In the genomic region with DNA sequence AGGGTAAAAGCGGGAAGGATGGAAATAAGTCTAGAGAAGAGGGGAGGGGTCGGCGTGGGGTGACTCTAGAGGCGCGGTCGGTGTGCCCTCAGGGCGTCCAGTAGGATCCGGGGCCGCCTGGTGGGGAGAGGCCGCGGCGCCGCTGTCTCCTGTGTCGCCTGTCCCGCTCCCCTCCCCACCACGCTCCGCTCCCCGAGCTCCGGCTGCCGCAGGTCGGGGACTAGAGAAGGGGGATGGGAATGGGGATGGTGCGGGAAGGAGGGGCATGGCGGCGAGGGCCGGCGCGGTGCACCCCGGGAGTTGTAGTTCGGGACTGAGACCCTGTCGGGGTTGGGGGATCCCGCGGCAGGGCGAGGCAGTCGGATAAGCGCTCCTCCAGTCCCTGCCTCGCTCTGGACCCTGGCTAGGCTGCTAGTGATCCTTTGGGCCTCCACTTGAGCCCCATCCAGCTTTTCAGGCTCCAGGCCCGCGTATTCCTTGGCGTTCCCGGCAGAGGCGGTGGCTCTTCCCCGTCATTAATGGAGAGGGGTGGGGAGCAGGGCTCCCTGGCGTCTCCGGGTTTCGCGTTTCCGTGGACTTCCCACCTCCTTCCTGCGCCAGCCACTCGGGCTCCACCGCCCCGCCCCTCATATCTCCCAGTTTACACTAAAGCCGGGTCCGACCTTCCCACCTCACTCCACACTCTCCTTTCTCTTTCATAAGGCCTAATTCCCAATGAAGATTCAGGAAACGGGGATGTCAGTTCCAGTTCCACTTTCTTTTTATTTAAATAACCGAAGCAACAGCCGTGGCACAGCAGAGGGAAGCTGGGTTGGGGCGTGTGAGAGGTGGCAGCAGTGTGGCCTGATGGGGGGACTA, we compare ENCODE assay signal across 8 cellular contexts. TPM values are rescaled to one million over a fixed set of nuclear protein-coding genes. Genes with fewer than 3 reads are reported as not detected.
DNase-seq lines count a peak whose midpoint lies in the region; ATAC-seq, FAIRE-seq and TF ChIP-seq lines count a peak whose summit lies in the region.

A gene with protein sequence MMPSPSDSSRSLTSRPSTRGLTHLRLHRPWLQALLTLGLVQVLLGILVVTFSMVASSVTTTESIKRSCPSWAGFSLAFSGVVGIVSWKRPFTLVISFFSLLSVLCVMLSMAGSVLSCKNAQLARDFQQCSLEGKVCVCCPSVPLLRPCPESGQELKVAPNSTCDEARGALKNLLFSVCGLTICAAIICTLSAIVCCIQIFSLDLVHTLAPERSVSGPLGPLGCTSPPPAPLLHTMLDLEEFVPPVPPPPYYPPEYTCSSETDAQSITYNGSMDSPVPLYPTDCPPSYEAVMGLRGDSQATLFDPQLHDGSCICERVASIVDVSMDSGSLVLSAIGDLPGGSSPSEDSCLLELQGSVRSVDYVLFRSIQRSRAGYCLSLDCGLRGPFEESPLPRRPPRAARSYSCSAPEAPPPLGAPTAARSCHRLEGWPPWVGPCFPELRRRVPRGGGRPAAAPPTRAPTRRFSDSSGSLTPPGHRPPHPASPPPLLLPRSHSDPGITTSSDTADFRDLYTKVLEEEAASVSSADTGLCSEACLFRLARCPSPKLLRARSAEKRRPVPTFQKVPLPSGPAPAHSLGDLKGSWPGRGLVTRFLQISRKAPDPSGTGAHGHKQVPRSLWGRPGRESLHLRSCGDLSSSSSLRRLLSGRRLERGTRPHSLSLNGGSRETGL (minus strand): TSS at position 241 of the 858 bp plus-strand sequence. CDS start 606 bp downstream, outside the sequence.

- peak within 1 kb of the TSS; percentile 76 for H3K4me3 ChIP-seq in A549
- peak within 1 kb of the TSS; percentile 79 for H3K4me3 ChIP-seq in HUES64 (ENCODE audit: low read length)
- peak within 1 kb of the TSS; percentile 60 for H3K4me3 ChIP-seq in mononuclear cell (ENCODE audit: low read length)

- H3K36me3 ChIP-seq in HUES64 (ENCODE audit: insufficient read depth, low read length) = peaks cover 24% of the 10 kb centered on the region

- H3K27me3 ChIP-seq in HUES64 (ENCODE audit: insufficient read depth, low read length) (no peaks in the 10 kb centered on the region), mononuclear cell (ENCODE audit: insufficient read depth, low read length) (no peaks in the 10 kb centered on the region)

- DNase-seq in A549 (ENCODE audit: low read depth in 1 of 2, low spot score in 1 of 2) (peak; percentile 77 to 91), OCI-M1 (lab: John Stamatoyannopoulos, UW) (peak; percentile 91), epithelial cell of prostate (ENCODE audit: low read depth, low spot score) (no peak)
- DNase-seq in activated T-cell treated with anti-CD3 and anti-CD28 coated beads, Interleukin-2, amount 50 U/mL, for 1 hour = peak; percentile 76
- peak; percentile 88 for DNase-seq in stimulated activated CD8-positive, alpha-beta memory T cell treated with anti-CD3 and anti-CD28 coated beads, Interleukin-4, amount 100 ng/mL, for 48 hours

- peak within 1 kb of the TSS; percentile 61 for H3K9ac ChIP-seq in HUES64 (ENCODE audit: low read depth, low read length)

- peak within 1 kb of the TSS; percentile 92 to 97 for H3K27ac ChIP-seq in A549
- H3K27ac ChIP-seq in HUES64 (ENCODE audit: low read depth, low read length) = no peak within 1 kb of the TSS
- peak within 1 kb of the TSS; percentile 74 for H3K27ac ChIP-seq in epithelial cell of prostate

- CTCF ChIA-PET in A549 (lab: Yijun Ruan, JAX) = interaction anchor here (0.8 to 2.2 kb wide), 8 partner anchors 9 to 68 kb away, joined by 3 to 7 read pairs (median 4); partner anchors contain the start of genes FDPS and HCN3

- 12% methylated on average over 46 of the region's 57 CpGs for WGBS in A549 (ENCODE audit: missing lambda C conversion rate)
- 5% methylated on average over 48 of the region's 57 CpGs for WGBS in HUES64

- TF ChIP-seq POLR2A in A549 (IDR thresholded peaks at IDR 0.05; ENCODE audit: low read length) = peak; percentile 63

- H3K4me1 ChIP-seq in A549 (peaks cover 18% of the 10 kb centered on the region), HUES64 (ENCODE audit: insufficient read depth, low read length) (peaks cover 12% of the 10 kb centered on the region; the same call in 1 of the 2 replicates), mononuclear cell (ENCODE audit: insufficient read depth, low read length) (peaks cover 28% of the 10 kb centered on the region)

- POLR2A ChIA-PET in A549 (lab: Yijun Ruan, JAX) = interaction anchor here (0.5 to 1.0 kb wide), 3 partner anchors 10 to 68 kb away, joined by 3 read pairs; no protein-coding TSS in a partner anchor

- peak; percentile 76 to 85 for ATAC-seq in A549
- peak; percentile 42 for ATAC-seq in GM18861 (IDR thresholded peaks at IDR 0.05; ENCODE audit: unreplicated experiment)

- FAIRE-seq in A549 (lab: Jason Lieb, UNC) = no peak

- peak within 1 kb of the TSS; percentile 88 for H3K4me2 ChIP-seq in A549

- no peaks in the 10 kb centered on the region for H3K9me3 ChIP-seq in A549
- H3K9me3 ChIP-seq in HUES64 (ENCODE audit: insufficient read depth, low read depth, low read length) = no peaks in the 10 kb centered on the region
- no peaks in the 10 kb centered on the region for H3K9me3 ChIP-seq in mononuclear cell (ENCODE audit: low read depth, low read length)

- no peak for TF ChIP-seq CTCF in A549 (IDR thresholded peaks at IDR 0.05)

- no peak for TF ChIP-seq RAD21 in A549 (conservative IDR thresholded peaks at IDR 0.05 in 1 of 2, IDR thresholded peaks at IDR 0.05 in 1 of 2)

- TF ChIP-seq EP300 in A549 (IDR thresholded peaks at IDR 0.05) = no peak

TF ChIP-seq in A549, 52 proteins besides CTCF, POLR2A, EP300 and RAD21:
- TF ChIP-seq RARB (CRISPR knock-in tag; IDR thresholded peaks at IDR 0.05) (no peak), POLR2AphosphoS2 (conservative IDR thresholded peaks at IDR 0.05; ENCODE audit: low read length) (no peak), ESRRA (IDR thresholded peaks at IDR 0.05; ENCODE audit: borderline replicate concordance, low read length) (no peak), FOXS1 (CRISPR knock-in tag; IDR thresholded peaks at IDR 0.05) (no peak), NFE2L2 (conservative IDR thresholded peaks at IDR 0.05; ENCODE audit: low read length) (no peak), NR3C1 (IDR thresholded peaks at IDR 0.05) (no peak), JUNB (IDR thresholded peaks at IDR 0.05) (no peak), RFX5 (IDR thresholded peaks at IDR 0.05) (no peak), ZSCAN20 (CRISPR knock-in tag; IDR thresholded peaks at IDR 0.05) (no peak), HOXA7 (CRISPR knock-in tag; IDR thresholded peaks at IDR 0.05) (no peak), JUN (IDR thresholded peaks at IDR 0.05) (peak; percentile 57 to 66; a peak in 2 of 5 replicates)
- TF ChIP-seq, protein P1, sequence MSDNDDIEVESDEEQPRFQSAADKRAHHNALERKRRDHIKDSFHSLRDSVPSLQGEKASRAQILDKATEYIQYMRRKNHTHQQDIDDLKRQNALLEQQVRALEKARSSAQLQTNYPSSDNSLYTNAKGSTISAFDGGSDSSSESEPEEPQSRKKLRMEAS (IDR thresholded peaks at IDR 0.05) = peak; percentile 59

RNA-seq across cellular contexts. Expression of the gene that starts here (rescaled TPM):
- 8.4 and 10.7 TPM in 2 replicates for polyA plus RNA-seq in A549 (2011; rRNA removed)
- 20.4 and 27.3 TPM in 2 replicates for polyA plus RNA-seq in A549 (2012; cell fraction: cytosol; rRNA removed)
- 26.3 and 37.8 TPM in 2 replicates for polyA plus RNA-seq in A549 (2012; cell fraction: nucleus; rRNA removed)
- 22.4 to 29.5 TPM (median 27.3 TPM) in 3 replicates for polyA plus RNA-seq in A549 (2017; fragmentation: RNase III; extraction: RNeasy Plus Mini Kit Qiagen cat#74134 plus additional on column Dnase treatment)
- polyA minus RNA-seq in A549 (2011; rRNA and poly(A)+ RNA removed) = 8.3 and 8.4 TPM in 2 replicates
- polyA plus RNA-seq in HUES64 (2013, experiment 1 of 2) = 33.7 TPM
- polyA plus RNA-seq in HUES64 (2013, experiment 2 of 2) = 40.1 TPM
- total RNA-seq in mononuclear cell = 2.1 TPM
